Comparison of ENCODE assay signal across 9 cellular contexts in genomic region chr3:13040381-13041074, GRCh38. TPM values are rescaled to one million over a fixed set of nuclear protein-coding genes. Genes with fewer than 3 reads are reported as not detected.
DNase-seq lines count a peak whose midpoint lies in the region; ATAC-seq, FAIRE-seq and TF ChIP-seq lines count a peak whose summit lies in the region.
"Had no signal": no experiment of that assay in that cellular context is flagged by ENCODE, and none has a peak within 500 bp of the region (broad histone marks: within the 10 kb centered on the region; RNA-seq: fewer than 3 reads in every experiment).

No MANE protein-coding gene starts in this region.

- DNase-seq in HUDEP-2 (lab: John Stamatoyannopoulos, UW; ENCODE audit: unreplicated experiment in 76 of 76) = peak in 43 of 76 experiments; percentile 1 to 62 (median 30)
- no peak for DNase-seq in GM12878 (ENCODE audit: low read depth, low spot score)
- peak; percentile 41 for DNase-seq in transverse colon
- no peak for DNase-seq in NCI-H510A (lab: John Stamatoyannopoulos, UW)
- no peak for DNase-seq in NCI-H1417 treated with DMSO at 0.1 percent for 48 hours (lab: John Stamatoyannopoulos, UW)
- no peak for DNase-seq in H7

- in situ Hi-C loops in GM12878 (cut with MboI) (no loop called here), transverse colon (cut with MboI; ENCODE audit: low pct_ligation_motif_present in 1 of 4, low pct_unique_long_range_greater_than_20kb in 1 of 4, low sequenced_read_pairs in 3 of 4) (no loop called here)

- no peak for TF ChIP-seq POLR2A in GM12878 (IDR thresholded peaks at IDR 0.05; ENCODE audit: low read depth, low read length)
- TF ChIP-seq POLR2A in transverse colon (IDR thresholded peaks at IDR 0.05) = no peak

- no peak for TF ChIP-seq CTCF in GM12878 (IDR thresholded peaks at IDR 0.05 in 2 of 3, conservative IDR thresholded peaks at IDR 0.05 in 1 of 3; ENCODE audit: control insufficient read depth in 2 of 3, extremely low read depth in 1 of 3, insufficient read depth in 1 of 3, low read depth in 3 of 3, low read length in 3 of 3)
- no peak for TF ChIP-seq CTCF in transverse colon (IDR thresholded peaks at IDR 0.05)

- H3K27ac ChIP-seq in GM12878 (ENCODE audit: control insufficient read depth, insufficient read depth) = no peak overlapping the region
- H3K27ac ChIP-seq in transverse colon = no peak overlapping the region
- H3K27ac ChIP-seq: body of pancreas had no signal

- FAIRE-seq in GM12878 (lab: Jason Lieb, UNC) = peak; percentile 94

- H3K36me3 ChIP-seq in GM12878 (ENCODE audit: control insufficient read depth in 2 of 2, insufficient read depth in 2 of 2, low read length in 1 of 2) = no peaks in the 10 kb centered on the region
- H3K36me3 ChIP-seq in transverse colon = no peaks in the 10 kb centered on the region
- H3K36me3 ChIP-seq in H7 (replicated peaks; ENCODE audit: control insufficient read depth, insufficient read depth, low read length) = no peaks in the 10 kb centered on the region

- H2AFZ ChIP-seq in GM12878 (ENCODE audit: control insufficient read depth, low read depth, low read length) = peak overlapping the region; percentile 42

- no peaks in the 10 kb centered on the region for H4K20me1 ChIP-seq in GM12878 (ENCODE audit: control insufficient read depth, insufficient read depth)

- peak overlapping the region; percentile 54 for H3K4me2 ChIP-seq in GM12878 (ENCODE audit: control insufficient read depth, insufficient read depth)

- POLR2A ChIA-PET in GM12878 (lab: Charles Lee) = interaction anchor here (0.9 to 3.6 kb wide), 8 partner anchors 10 to 32 kb away, joined by 3 to 43 read pairs (median 7); no protein-coding TSS in a partner anchor

- SMC1A ChIA-PET in GM12878 (lab: Charles Lee; ENCODE audit: uncharacterized antibody, unreplicated experiment) = interaction anchor here (0.6 to 3.6 kb wide), 11 partner anchors 12 to 81 kb away, joined by 3 to 34 read pairs (median 4); no protein-coding TSS in a partner anchor

- no peaks in the 10 kb centered on the region for H3K27me3 ChIP-seq in GM12878 (replicated peaks in 1 of 2; ENCODE audit: control insufficient read depth in 2 of 2, insufficient read depth in 2 of 2, low read length in 1 of 2)
- no peaks in the 10 kb centered on the region for H3K27me3 ChIP-seq in transverse colon
- H3K27me3 ChIP-seq in H7 (ENCODE audit: control insufficient read depth, insufficient read depth, low read length) = no peaks in the 10 kb centered on the region
- H3K27me3 ChIP-seq: body of pancreas had no signal

- RAD21 ChIA-PET in GM12878 (lab: Charles Lee; ENCODE audit: unreplicated experiment) = interaction anchor here (1.0 to 3.2 kb wide), 10 partner anchors 12 to 51 kb away, joined by 3 to 22 read pairs (median 4); no protein-coding TSS in a partner anchor

- ATAC-seq in GM18508 (IDR thresholded peaks at IDR 0.05; ENCODE audit: insufficient read depth, unreplicated experiment) = peak; percentile 80
- ATAC-seq in GM21528 (IDR thresholded peaks at IDR 0.05; ENCODE audit: low FRiP score, unreplicated experiment) = peak; percentile 79
- ATAC-seq in GM12878 = peak; percentile 99
- ATAC-seq: body of pancreas had no signal

- H3K4me3 ChIP-seq in GM12878 (no peak overlapping the region), transverse colon (no peak overlapping the region), H7 (ENCODE audit: insufficient read depth, low read depth, low read length) (no peak overlapping the region)
- H3K4me3 ChIP-seq: body of pancreas had no signal

- no TSS peak for BruUV-seq in GM12878 (replicated peaks; lab: Mats Ljungman, UMichigan)

- CTCF ChIA-PET in GM12878 (lab: Yijun Ruan, JAX) = interaction anchor here (0.7 to 3.6 kb wide), 10 partner anchors 12 to 67 kb away, joined by 3 to 21 read pairs (median 6); no protein-coding TSS in a partner anchor

- no peak for TF ChIP-seq RAD21 in GM12878 (IDR thresholded peaks at IDR 0.05; ENCODE audit: insufficient read depth, low read depth, low read length)

- H3K9ac ChIP-seq in GM12878 (ENCODE audit: control insufficient read depth, insufficient read depth, low read length) = no peak overlapping the region

- TF ChIP-seq EP300 in GM12878 (IDR thresholded peaks at IDR 0.05; ENCODE audit: borderline replicate concordance in 1 of 2, control insufficient read depth in 1 of 2, low read depth in 2 of 2, low read length in 2 of 2) (no peak), transverse colon (IDR thresholded peaks at IDR 0.05; ENCODE audit: low read depth) (no peak)

- H3K9me3 ChIP-seq in GM12878 (replicated peaks; ENCODE audit: control insufficient read depth, insufficient read depth, low read length) (no peaks in the 10 kb centered on the region), transverse colon (no peaks in the 10 kb centered on the region)
- H3K9me3 ChIP-seq: body of pancreas had no signal

- intact Hi-C loops in GM12878 (cut with micrococcal nuclease; ENCODE audit: unreplicated experiment) (no loop called here), transverse colon (cut with DNase I; ENCODE audit: low total_unique reads) (no loop called here)

- H3K4me1 ChIP-seq in GM12878 (ENCODE audit: control insufficient read depth, insufficient read depth, low read length) = peaks cover 23% of the 10 kb centered on the region
- H3K4me1 ChIP-seq in transverse colon = no peaks in the 10 kb centered on the region
- H3K4me1 ChIP-seq: body of pancreas had no signal

- H3K79me2 ChIP-seq in GM12878 (ENCODE audit: control insufficient read depth, insufficient read depth, low read length) = no peaks in the 10 kb centered on the region

- 19% methylated on average over 12 of the region's 12 CpGs for WGBS in GM12878 (ENCODE audit: insufficient coverage, insufficient replicate concordance, low lambda C conversion rate, missing lambda C conversion rate)
- WGBS in transverse colon (ENCODE audit: low coverage in 1 of 2), 2 donors = 73% methylated on average over 12 of the region's 12 CpGs; no CpG with 5 or more reads in 1 of the 2 donors

TF ChIP-seq in GM12878, 131 proteins besides CTCF, POLR2A, EP300 and RAD21 (continues in another document):
- TF ChIP-seq HDGF (IDR thresholded peaks at IDR 0.05) (peak; percentile 80; the same call in 1 of the 2 replicates), NR2C2 (IDR thresholded peaks at IDR 0.05; ENCODE audit: borderline replicate concordance, control insufficient read depth, insufficient read length, low read depth) (no peak), TCF3 (IDR thresholded peaks at IDR 0.05; ENCODE audit: borderline replicate concordance, insufficient read depth, low read depth, low read length) (peak; percentile 40; the same call in 1 of the 2 replicates), RUNX3 (IDR thresholded peaks at IDR 0.05; ENCODE audit: low read length) (peak; percentile 81), SPI1 (IDR thresholded peaks at IDR 0.05; ENCODE audit: borderline replicate concordance, insufficient read depth, low read depth, low read length) (no peak), STAT3 (IDR thresholded peaks at IDR 0.05; ENCODE audit: low read depth, low read length) (no peak), IKZF1 (conservative IDR thresholded peaks at IDR 0.05) (peak; percentile 77), CEBPB (IDR thresholded peaks at IDR 0.05; ENCODE audit: borderline replicate concordance in 1 of 2, low read depth in 2 of 2, low read length in 2 of 2) (no peak), LARP7 (IDR thresholded peaks at IDR 0.05) (no peak; the same call in 1 of the 2 replicates), EED (IDR thresholded peaks at IDR 0.05; ENCODE audit: low read depth) (peak; percentile 55; the same call in 1 of the 2 replicates), PAX5 (IDR thresholded peaks at IDR 0.05; ENCODE audit: borderline replicate concordance, low read depth, low read length) (no peak), POLR2AphosphoS2 (IDR thresholded peaks at IDR 0.05; ENCODE audit: low read depth, low read length) (no peak)

RNA-seq across cellular contexts. Expression of gene IQSEC1, which starts 32.7 kb away (rescaled TPM):
- 241 and 274 TPM in 2 replicates for total RNA-seq in GM12878 (2013; cell fraction: nucleolus; rRNA removed)
- total RNA-seq in GM12878 (2014; rRNA removed) (13.8 and 16.3 TPM in 2 replicates), GM12878 (2014; rRNA removed; fragmentation: Illumina TruSeq; extraction: Trizol) (6.4 TPM in 2 replicates), GM12878 (2021) (48.6 and 55.2 TPM in 2 replicates), transverse colon (10 to 100 TPM; 24.0 to 43.0 (median 31.8) TPM)
- polyA plus RNA-seq in GM12878 (2011; ENCODE audit: low read depth) = 8.1 TPM
- polyA plus RNA-seq in GM12878 (2011; rRNA removed) (4.2 and 6.7 TPM in 2 replicates), GM12878 (2014; fragmentation: Illumina TruSeq; extraction: Trizol) (10.2 and 15.1 TPM in 2 replicates), GM12878 (2014; fragmentation: Nextera tagmentation; extraction: Ambion mirVana) (1 to 10 TPM in 1 of 2 experiments, under 1 TPM in 1; 0.92 to 2.0 TPM), GM12878 (2014; rRNA removed) (17.9 and 23.3 TPM in 2 replicates), GM12878 (2016; fragmentation: Nextera tagmentation; extraction: Ambion mirVana) (1 to 10 TPM; 8.1 to 9.0 TPM)
- polyA plus RNA-seq in GM12878 (2011; cell fraction: cytosol; rRNA removed) = 6.3 and 8.5 TPM in 2 replicates
- 45.6 and 48.9 TPM in 2 replicates for polyA plus RNA-seq in GM12878 (2011; cell fraction: nucleus; rRNA removed)
- polyA plus RNA-seq in GM12878 (2012) = 17.9 and 26.7 TPM in 2 replicates
- polyA minus RNA-seq in GM12878 (2011; rRNA and poly(A)+ RNA removed) = 14.2 and 22.2 TPM in 2 replicates
- 11.4 and 16.2 TPM in 2 replicates for polyA minus RNA-seq in GM12878 (2011; cell fraction: cytosol; rRNA and poly(A)+ RNA removed)
- polyA minus RNA-seq in GM12878 (2011; cell fraction: nucleus; rRNA and poly(A)+ RNA removed) = 53.2 and 58.7 TPM in 2 replicates
- total RNA-seq in H7 (2014; rRNA removed; shearing (Covaris generic)) = 13.5 and 22.5 TPM in 2 replicates

Comparison
In these comparisons a context has a peak if more than half of its experiments do, and no peak if none do; other contexts are left out.
1. DNase-seq: peak in HUDEP-2 (43 of 76) and transverse colon (single experiment); none in GM12878 (single experiment), NCI-H510A (single experiment), NCI-H1417 treated with DMSO at 0.1 percent for 48 hours (single experiment) and H7 (single experiment).
2. Peak in every context shown above with its lines, with median percentiles within 50 percentile points of each other: ATAC-seq.